ENCODE assay signal across 19 cellular contexts in genomic region chr10:81309041-81309552, GRCh38.
DNase-seq lines count a peak whose midpoint lies in the region; ATAC-seq and TF ChIP-seq lines count a peak whose summit lies in the region.
"Had no signal": no experiment of that assay in that cellular context is flagged by ENCODE, and none has a peak within 500 bp of the region (broad histone marks: within the 10 kb centered on the region; RNA-seq: fewer than 3 reads in every experiment).

No MANE protein-coding gene starts in this region.

- intact Hi-C loops in right cardiac atrium (cut with DNase I) (no loop called here), left ventricle myocardium inferior (cut with micrococcal nuclease) (no loop called here), testis (cut with DNase I; ENCODE audit: low total_unique reads) (no loop called here)

- H3K36me3 ChIP-seq in left ventricle myocardium inferior (no peaks in the 10 kb centered on the region), testis (ENCODE audit: low read depth, missing control alignments) (no peaks in the 10 kb centered on the region)
- H3K36me3 ChIP-seq: BLaER1 had no signal

- no peaks in the 10 kb centered on the region for H3K36me3 Mint-ChIP-seq in osteocyte (ENCODE audit: unreplicated experiment)
- H3K36me3 Mint-ChIP-seq: CD14-positive monocyte; CD4-positive, alpha-beta memory T cell; IgD-negative memory B cell had no signal

- no peak overlapping the region for H3K4me3 ChIP-seq in right cardiac atrium (ENCODE audit: low read length)
- H3K4me3 ChIP-seq in left ventricle myocardium inferior, result no peak overlapping the region
- peak overlapping the region; percentile 44 to 47 for H3K4me3 ChIP-seq in testis
- H3K4me3 ChIP-seq: A549, BLaER1 had no signal

- H3K27me3 ChIP-seq in right cardiac atrium (ENCODE audit: control insufficient read depth, insufficient read depth) (no peaks in the 10 kb centered on the region), left ventricle myocardium inferior (ENCODE audit: low read depth) (no peaks in the 10 kb centered on the region), testis (no peaks in the 10 kb centered on the region)
- H3K27me3 ChIP-seq: BLaER1 had no signal

- DNase-seq in right cardiac atrium (peak in 2 of 3 donors; percentile 36 to 41), left ventricle myocardium inferior (no peak), osteocyte (ENCODE audit: extremely low spot score, unreplicated experiment) (peak; percentile 83), testis (no peak), NCI-H1048 (lab: John Stamatoyannopoulos, UW) (no peak)
- no peak for DNase-seq in stimulated activated CD4-positive, alpha-beta T cell treated with anti-CD3 and anti-CD28 coated beads, Interleukin-4, amount 100 ng/mL, for 4 hours
- DNase-seq: CD4-positive, alpha-beta memory T cell; DMS153; DMS79; GDM1; HCEC 1CT; KBM-7 had no signal

- no peak overlapping the region for H3K27ac Mint-ChIP-seq in osteocyte (ENCODE audit: unreplicated experiment)
- H3K27ac Mint-ChIP-seq: CD4-positive, alpha-beta memory T cell had no signal

- peaks cover 27% of the 10 kb centered on the region for H3K9me3 Mint-ChIP-seq in osteocyte (ENCODE audit: unreplicated experiment)

- no peaks in the 10 kb centered on the region for H3K27me3 Mint-ChIP-seq in osteocyte (ENCODE audit: unreplicated experiment)
- H3K27me3 Mint-ChIP-seq: CD4-positive, alpha-beta memory T cell; IgD-negative memory B cell had no signal

- no peaks in the 10 kb centered on the region for H3K9me3 ChIP-seq in right cardiac atrium (ENCODE audit: control insufficient read depth, low read length)
- H3K9me3 ChIP-seq in left ventricle myocardium inferior (replicated peaks), result peaks cover 3% of the 10 kb centered on the region
- no peaks in the 10 kb centered on the region for H3K9me3 ChIP-seq in testis
- H3K9me3 ChIP-seq: A549 had no signal

- no peak for TF ChIP-seq POLR2A in testis (IDR thresholded peaks at IDR 0.05)

- ATAC-seq in right cardiac atrium, result no peak
- no peak for ATAC-seq in HG02759 (IDR thresholded peaks at IDR 0.05; ENCODE audit: unreplicated experiment)
- ATAC-seq: A549, HepG2 had no signal

- TF ChIP-seq CTCF in left ventricle myocardium inferior (IDR thresholded peaks at IDR 0.05; ENCODE audit: borderline replicate concordance), result no peak
- no peak for TF ChIP-seq CTCF in osteocyte (IDR thresholded peaks at IDR 0.05)
- no peak for TF ChIP-seq CTCF in testis (IDR thresholded peaks at IDR 0.05)

- WGBS in right cardiac atrium, result 93% methylated on average over 38 of the region's 38 CpGs
- WGBS in testis, 2 donors, result 54 to 79% methylated on average over 12 to 30 of the region's 38 CpGs

- no peaks in the 10 kb centered on the region for H3K4me1 Mint-ChIP-seq in osteocyte (ENCODE audit: unreplicated experiment)
- H3K4me1 Mint-ChIP-seq: CD14-positive monocyte, IgD-negative memory B cell had no signal

- no peaks in the 10 kb centered on the region for H3K4me1 ChIP-seq in right cardiac atrium (ENCODE audit: control insufficient read depth, insufficient read depth, low read length)
- no peaks in the 10 kb centered on the region for H3K4me1 ChIP-seq in left ventricle myocardium inferior
- H3K4me1 ChIP-seq in testis, result no peaks in the 10 kb centered on the region
- H3K4me1 ChIP-seq: A549, BLaER1 had no signal

- H3K27ac ChIP-seq in right cardiac atrium (ENCODE audit: low read length) (no peak overlapping the region), left ventricle myocardium inferior (replicated peaks) (no peak overlapping the region), testis (peak overlapping the region in 1 of 2 donors; percentile 31)
- H3K27ac ChIP-seq: 22Rv1, A549, BLaER1 had no signal

- H3K4me3 Mint-ChIP-seq in osteocyte (ENCODE audit: unreplicated experiment), result no peak overlapping the region
- H3K4me3 Mint-ChIP-seq: CD14-positive monocyte; CD4-positive, alpha-beta memory T cell; IgD-negative memory B cell had no signal

Comparison
In these comparisons a context has a peak if more than half of its experiments do, and no peak if none do; other contexts are left out.
1. DNase-seq: peak in right cardiac atrium (2 of 3) and osteocyte (single experiment); none in left ventricle myocardium inferior (single experiment), testis (single experiment), stimulated activated CD4-positive, alpha-beta T cell treated with anti-CD3 and anti-CD28 coated beads, Interleukin-4, amount 100 ng/mL, for 4 hours (0 of 2) and NCI-H1048 (single experiment).
2. H3K4me3 ChIP-seq: peak in testis (2 of 2); none in right cardiac atrium (single experiment) and left ventricle myocardium inferior (single experiment).